Comparison of ENCODE assay signal across 27 cellular contexts in genomic region chr17:17024778-17025300, GRCh38. TPM values are rescaled to one million over a fixed set of nuclear protein-coding genes. Genes with fewer than 3 reads are reported as not detected.
A peak's percentile ranks its signal among the peaks of the same experiment; 100 is the strongest.
DNase-seq lines count a peak whose midpoint lies in the region; ATAC-seq, FAIRE-seq and TF ChIP-seq lines count a peak whose summit lies in the region.
"Had no signal": no experiment of that assay in that cellular context is flagged by ENCODE, and none has a peak within 500 bp of the region (broad histone marks: within the 10 kb centered on the region; RNA-seq: fewer than 3 reads in every experiment).

No MANE protein-coding gene starts in this region.

- H3K9me3 ChIP-seq in SJCRH30 (replicated peaks): no peaks in the 10 kb centered on the region
- no peaks in the 10 kb centered on the region for H3K9me3 ChIP-seq in pancreas
- H3K9me3 ChIP-seq: breast epithelium, neutrophil, spleen, tibial artery had no signal

- 76 to 77% methylated on average over 8 of the region's 8 CpGs for WGBS in pancreas, 2 donors

- H3K36me3 ChIP-seq in SJCRH30: no peaks in the 10 kb centered on the region
- no peaks in the 10 kb centered on the region for H3K36me3 ChIP-seq in pancreas
- H3K36me3 ChIP-seq: breast epithelium, neutrophil, spleen, tibial artery had no signal

- H3K27ac ChIP-seq in SJCRH30 (no peak overlapping the region), pancreas (peak overlapping the region in 3 of 4 donors; percentile 42 to 58 (median 49))
- H3K27ac ChIP-seq: neutrophil, spleen had no signal

- H3K4me3 ChIP-seq in SJCRH30: no peak overlapping the region
- no peak overlapping the region for H3K4me3 ChIP-seq in pancreas
- H3K4me3 ChIP-seq: breast epithelium, spleen, tibial artery had no signal

- intact Hi-C loops in left ventricle myocardium superior (cut with micrococcal nuclease): no loop called here
- intact Hi-C loops in pancreas (cut with DNase I): no loop called here

- DNase-seq in NCI-H1436 (lab: John Stamatoyannopoulos, UW): peak; percentile 26
- no peak for DNase-seq in NCI-H1436 treated with DMSO at 0.1 percent for 48 hours (lab: John Stamatoyannopoulos, UW)
- DNase-seq in SJCRH30: peak; percentile 65 to 69
- DNase-seq in left ventricle myocardium superior: no peak
- peak in 2 of 6 donors; percentile 51 to 55 for DNase-seq in pancreas
- DNase-seq: 8988T; activated B cell treated with CpG ODN at 0.5 μM for 24 hours; activated CD4-positive, alpha-beta memory T cell treated with anti-CD3 and anti-CD28 coated beads, Interleukin-2, amount 10 ng/mL, durations not matched to agents 7 days and 5 days; activated gamma-delta T cell treated with Interleukin-2 at 50 U/mL for 16 hours; activated T-cell treated with anti-CD3 and anti-CD28 coated beads for 4 hours; AML-193; COR-L47; Kasumi-1; NCI-H2081 treated with DMSO at 0.1 percent for 48 hours; NCI-H524; stimulated activated CD4-positive, alpha-beta T cell treated with anti-CD3 and anti-CD28 coated beads, Interleukin-4, amount 100 ng/mL, for 24 hours; stimulated activated naive CD8-positive, alpha-beta T cell treated with anti-CD3 and anti-CD28 coated beads, Interleukin-15, Interleukin-2, amounts not matched to agents 100 U/mL and 50 U/mL, for 24 hours; tibial artery had no signal

- FAIRE-seq in pancreas (lab: Jason Lieb, UNC): no peak
- FAIRE-seq: GM12892 had no signal

- peaks cover 50% of the 10 kb centered on the region for H3K4me1 ChIP-seq in SJCRH30
- H3K4me1 ChIP-seq in pancreas: peaks cover 27 to 39% (median 32%) of the 10 kb centered on the region in 3 donors

- TF ChIP-seq CTCF in pancreas (IDR thresholded peaks at IDR 0.05): no peak

- ATAC-seq in left ventricle myocardium superior (peak; percentile 12), pancreas (no peak), GM18505 (IDR thresholded peaks at IDR 0.05; ENCODE audit: unreplicated experiment) (no peak), GM21447 (IDR thresholded peaks at IDR 0.05; ENCODE audit: unreplicated experiment) (no peak), HG02870 (IDR thresholded peaks at IDR 0.05; ENCODE audit: unreplicated experiment) (no peak)
- ATAC-seq: stimulated activated naive CD8-positive, alpha-beta T cell treated with anti-CD3 and anti-CD28 coated beads, Interleukin-15, Interleukin-2, amounts not matched to agents 100 U/mL and 50 U/mL, for 24 hours had no signal

- no peak for TF ChIP-seq POLR2A in GM18505 (IDR thresholded peaks at IDR 0.05; ENCODE audit: borderline replicate concordance, extremely low read depth, insufficient read depth, insufficient read length)

- H3K27me3 ChIP-seq in SJCRH30 (no peaks in the 10 kb centered on the region), pancreas (no peaks in the 10 kb centered on the region)
- H3K27me3 ChIP-seq: breast epithelium, spleen, tibial artery had no signal

RNA-seq across cellular contexts. Expression of gene MPRIP, which starts 17.4 kb away (rescaled TPM):
- total RNA-seq in SJCRH30 (2014; rRNA removed; shearing (Covaris generic)): 312 and 334 TPM in 2 replicates
- total RNA-seq in left ventricle myocardium superior (335 TPM), pancreas (100 to 1,000 TPM in 2 of 6 donors, 10 to 100 TPM in 4; 91.8 to 134 (median 98.1) TPM)
- 100 to 1,000 TPM; 174 to 242 TPM for polyA plus RNA-seq in pancreas

RNA-seq across cellular contexts. Expression of gene TNFRSF13B, which starts 52.9 kb away (rescaled TPM):
- total RNA-seq in SJCRH30 (2014; rRNA removed; shearing (Covaris generic)): not detected in 2 replicates
- total RNA-seq in left ventricle myocardium superior: not detected
- under 1 TPM in 1 of 6 donors, not detected in 5; 0.16 TPM for total RNA-seq in pancreas
- polyA plus RNA-seq in pancreas: not detected
- total RNA-seq: activated CD4-positive, alpha-beta memory T cell treated with anti-CD3 and anti-CD28 coated beads, Interleukin-2, amount 10 ng/mL, durations not matched to agents 7 days and 5 days; Daoy; RPMI7951 had no signal

Comparison
In these comparisons a context has a peak if more than half of its experiments do, and no peak if none do; other contexts are left out.
1. DNase-seq: peak in NCI-H1436 (single experiment) and SJCRH30 (2 of 2); none in NCI-H1436 treated with DMSO at 0.1 percent for 48 hours (single experiment) and left ventricle myocardium superior (single experiment).